13 cellular contexts compared by ENCODE assay signal in genomic region chr1:56595397-56596191, GRCh38. TPM values are rescaled to one million over a fixed set of nuclear protein-coding genes. Genes with fewer than 3 reads are reported as not detected.
"Had no signal": no experiment of that assay in that cellular context is flagged by ENCODE, and none has a peak within 500 bp of the region (broad histone marks: within the 10 kb centered on the region; RNA-seq: fewer than 3 reads in every experiment).

No MANE protein-coding gene starts in this region.

RNA-seq across cellular contexts. Expression of gene PLPP3, which starts 16.2 kb away (rescaled TPM):
- total RNA-seq: activated CD4-positive, alpha-beta memory T cell treated with anti-CD3 and anti-CD28 coated beads for 36 hours; activated CD4-positive, alpha-beta memory T cell treated with anti-CD3 and anti-CD28 coated beads, Interleukin-2, amount 10 ng/mL, durations not matched to agents 7 days and 5 days; activated CD4-positive, alpha-beta T cell treated with anti-CD3 and anti-CD28 coated beads for 36 hours; activated CD4-positive, alpha-beta T cell treated with anti-CD3 and anti-CD28 coated beads, Interleukin-2, amount 10 ng/mL, durations not matched to agents 24 days and 14 days; activated CD4-positive, alpha-beta T cell treated with anti-CD3 and anti-CD28 coated beads, Interleukin-2, amount 10 ng/mL, durations not matched to agents 7 days and 5 days; activated CD8-positive, alpha-beta memory T cell treated with anti-CD3 and anti-CD28 coated beads for 36 hours; activated CD8-positive, alpha-beta memory T cell treated with anti-CD3 and anti-CD28 coated beads, Interleukin-2, amount 10 ng/mL, durations not matched to agents 7 days and 5 days; activated CD8-positive, alpha-beta T cell treated with anti-CD3 and anti-CD28 coated beads for 36 hours; activated CD8-positive, alpha-beta T cell treated with anti-CD3 and anti-CD28 coated beads, Interleukin-2, amount 10 ng/mL, durations not matched to agents 7 days and 5 days; T-helper 1 cell treated with Interleukin-12 subunit alpha and Interleukin-12 subunit beta and Interleukin-4 antibody, amounts not matched to agents 30 ng/mL and 1 ng/mL, for 36 hours; T-helper 2 cell treated with Interferon-gamma antibody and Interleukin-4, amounts not matched to agents 100 ng/mL and 5 ng/mL, for 36 hours had no signal

RNA-seq across cellular contexts. Expression of gene PRKAA2, which starts 49.5 kb away (rescaled TPM):
- total RNA-seq: activated B cell treated with CpG ODN at 0.5 μM for 24 hours; activated CD4-positive, alpha-beta memory T cell treated with anti-CD3 and anti-CD28 coated beads for 36 hours; activated CD4-positive, alpha-beta memory T cell treated with anti-CD3 and anti-CD28 coated beads, Interleukin-2, amount 10 ng/mL, durations not matched to agents 7 days and 5 days; activated CD4-positive, alpha-beta T cell treated with anti-CD3 and anti-CD28 coated beads, Interleukin-2, amount 10 ng/mL, durations not matched to agents 24 days and 14 days; activated CD4-positive, alpha-beta T cell treated with anti-CD3 and anti-CD28 coated beads, Interleukin-2, amount 10 ng/mL, durations not matched to agents 7 days and 5 days; activated CD8-positive, alpha-beta memory T cell treated with anti-CD3 and anti-CD28 coated beads for 36 hours; activated CD8-positive, alpha-beta memory T cell treated with anti-CD3 and anti-CD28 coated beads, Interleukin-2, amount 10 ng/mL, durations not matched to agents 7 days and 5 days; activated CD8-positive, alpha-beta T cell treated with anti-CD3 and anti-CD28 coated beads for 36 hours; activated CD8-positive, alpha-beta T cell treated with anti-CD3 and anti-CD28 coated beads, Interleukin-2, amount 10 ng/mL, durations not matched to agents 7 days and 5 days; T-helper 1 cell treated with Interleukin-12 subunit alpha and Interleukin-12 subunit beta and Interleukin-4 antibody, amounts not matched to agents 30 ng/mL and 1 ng/mL, for 36 hours; T-helper 17 cell; T-helper 2 cell treated with Interferon-gamma antibody and Interleukin-4, amounts not matched to agents 100 ng/mL and 5 ng/mL, for 36 hours had no signal
